ENCODE assay signal across 1 cellular context in genomic region chr3:179276001-179276400, GRCh38.
TF ChIP-seq lines count a peak whose summit lies in the region.

No MANE protein-coding gene starts in this region.

TF ChIP-seq in H1, 55 proteins besides CTCF, POLR2A, EP300 and RAD21:
- TF ChIP-seq, protein P1, sequence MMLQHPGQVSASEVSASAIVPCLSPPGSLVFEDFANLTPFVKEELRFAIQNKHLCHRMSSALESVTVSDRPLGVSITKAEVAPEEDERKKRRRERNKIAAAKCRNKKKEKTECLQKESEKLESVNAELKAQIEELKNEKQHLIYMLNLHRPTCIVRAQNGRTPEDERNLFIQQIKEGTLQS (IDR thresholded peaks at IDR 0.05; ENCODE audit: insufficient read depth, low read depth, low read length): no peak
- TF ChIP-seq SP2 (IDR thresholded peaks at IDR 0.05; ENCODE audit: low read length): no peak
- no peak for TF ChIP-seq POLR2AphosphoS5 (IDR thresholded peaks at IDR 0.05; ENCODE audit: low read depth, low read length)
- no peak for TF ChIP-seq ASH2L (IDR thresholded peaks at IDR 0.05; ENCODE audit: low read length)
- TF ChIP-seq TEAD4 (IDR thresholded peaks at IDR 0.05; ENCODE audit: low read depth, low read length): no peak
- no peak for TF ChIP-seq TAF1 (IDR thresholded peaks at IDR 0.05; ENCODE audit: low read depth, low read length)
- no peak for TF ChIP-seq POU5F1 (IDR thresholded peaks at IDR 0.05; ENCODE audit: low read depth, low read length)
- no peak for TF ChIP-seq SIRT6 (IDR thresholded peaks at IDR 0.05; ENCODE audit: low read length)
